9 cellular contexts compared by ENCODE assay signal in the genomic region with DNA sequence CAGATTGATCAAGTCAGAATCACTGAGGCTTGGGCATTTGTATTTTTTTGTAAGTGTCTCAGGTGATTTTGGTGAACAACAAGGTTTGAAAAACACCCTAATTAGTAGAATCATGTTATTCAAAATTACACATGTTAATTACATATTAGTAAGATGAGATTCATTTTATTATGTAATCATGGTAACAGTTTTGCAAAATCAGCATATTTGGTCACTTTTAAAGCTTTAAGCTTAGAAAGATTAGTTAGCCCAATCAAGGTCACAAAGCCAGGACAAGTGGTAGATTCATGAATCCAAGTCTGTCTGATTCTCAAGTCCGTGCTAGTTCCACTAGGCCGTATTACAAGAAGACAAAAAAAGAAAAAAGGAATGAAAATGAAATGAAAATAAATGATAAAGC.
"Had no signal": no experiment of that assay in that cellular context is flagged by ENCODE, and none has a peak within 500 bp of the region (broad histone marks: within the 10 kb centered on the region; RNA-seq: fewer than 3 reads in every experiment).

No MANE protein-coding gene starts in this region.

- H3K36me3 ChIP-seq: HAP-1 had no signal

- H3K4me1 ChIP-seq: HAP-1 had no signal

- H3K27ac ChIP-seq: KMS-11 had no signal

- H3K9ac ChIP-seq: KMS-11 had no signal

- H3K4me3 ChIP-seq: GM23338, HAP-1 had no signal

- H3K4me3 Mint-ChIP-seq: GM23338, HFFc6 had no signal

- DNase-seq: H7, HFFc6, Karpas-422, KBM-7 had no signal

- H3K4me1 Mint-ChIP-seq: GM23338 had no signal

- FAIRE-seq: HTR-8/SVneo had no signal

- H3K27ac Mint-ChIP-seq: GM23338, HFFc6 had no signal

- H2AFZ ChIP-seq: GM23338 had no signal

- ATAC-seq: GM23338, HCT116 had no signal

- H3K4me2 ChIP-seq: GM23338, KMS-11 had no signal

- H3K9me3 ChIP-seq: HAP-1 had no signal

- H3K9me3 Mint-ChIP-seq: GM23338 had no signal
